Comparison of ENCODE assay signal across 2 cellular contexts in genomic region chr6:31930962-31931361, GRCh38.
A peak's percentile ranks its signal among the peaks of the same experiment; 100 is the strongest.
TF ChIP-seq lines count a peak whose summit lies in the region.

No MANE protein-coding gene starts in this region.

TF ChIP-seq in HEK293, 187 proteins besides CTCF, POLR2A, EP300 and RAD21:
- TF ChIP-seq ZNF146 (tag by site-specific recombination; IDR thresholded peaks at IDR 0.05): peak; percentile 68
- TF ChIP-seq MZF1 (tag by site-specific recombination; IDR thresholded peaks at IDR 0.05; ENCODE audit: borderline replicate concordance): 0 out of 2 replicates have a peak, but pooled peaks have one; percentile 53
- TF ChIP-seq ZNF624 (tag by site-specific recombination; IDR thresholded peaks at IDR 0.05): no peak

TF ChIP-seq in K562, 482 proteins besides CTCF, POLR2A, EP300 and RAD21:
- TF ChIP-seq ERF (CRISPR knock-in tag; IDR thresholded peaks at IDR 0.05) (no peak), SAP30 (IDR thresholded peaks at IDR 0.05; ENCODE audit: borderline replicate concordance, insufficient read depth, low read depth, low read length, poor library complexity, severe bottlenecking) (no peak), CREB5 (CRISPR knock-in tag; IDR thresholded peaks at IDR 0.05) (no peak), ZBTB12 (CRISPR knock-in tag; IDR thresholded peaks at IDR 0.05) (no peak), PHF20 (IDR thresholded peaks at IDR 0.05; ENCODE audit: partially characterized antibody) (no peak), KLF16 (IDR thresholded peaks at IDR 0.05) (no peak), TCF3 (CRISPR knock-in tag; IDR thresholded peaks at IDR 0.05) (no peak), MTF1 (CRISPR knock-in tag; IDR thresholded peaks at IDR 0.05; ENCODE audit: borderline replicate concordance) (no peak), KDM1A (IDR thresholded peaks at IDR 0.05) (peak in 1 of 2 experiments; percentile 29; a peak in 1 of 4 replicates), NFE2L1 (tag; IDR thresholded peaks at IDR 0.05; ENCODE audit: borderline replicate concordance, low read depth) (no peak), MAFK (IDR thresholded peaks at IDR 0.05; ENCODE audit: low read length) (no peak), BCOR (IDR thresholded peaks at IDR 0.05) (peak; percentile 51), MAX (CRISPR knock-in tag; IDR thresholded peaks at IDR 0.05) (no peak), HMGXB4 (CRISPR knock-in tag; IDR thresholded peaks at IDR 0.05) (no peak), ESRRA (IDR thresholded peaks at IDR 0.05; ENCODE audit: borderline replicate concordance, low read depth) (no peak), ZBTB26 (CRISPR knock-in tag; IDR thresholded peaks at IDR 0.05) (no peak), CXXC5 (CRISPR knock-in tag; IDR thresholded peaks at IDR 0.05) (no peak), CCAR2 (IDR thresholded peaks at IDR 0.05; ENCODE audit: low read depth, low read length) (no peak), MTA2 (IDR thresholded peaks at IDR 0.05; ENCODE audit: low read depth) (no peak), ZNF146 (CRISPR knock-in tag; IDR thresholded peaks at IDR 0.05; ENCODE audit: unreplicated experiment) (peak; percentile 66), HOMEZ (CRISPR knock-in tag; IDR thresholded peaks at IDR 0.05) (no peak), ZNF436 (CRISPR knock-in tag; IDR thresholded peaks at IDR 0.05) (no peak), HLTF (IDR thresholded peaks at IDR 0.05) (no peak)
